Comparison of ENCODE assay signal across 9 cellular contexts in the genomic region with DNA sequence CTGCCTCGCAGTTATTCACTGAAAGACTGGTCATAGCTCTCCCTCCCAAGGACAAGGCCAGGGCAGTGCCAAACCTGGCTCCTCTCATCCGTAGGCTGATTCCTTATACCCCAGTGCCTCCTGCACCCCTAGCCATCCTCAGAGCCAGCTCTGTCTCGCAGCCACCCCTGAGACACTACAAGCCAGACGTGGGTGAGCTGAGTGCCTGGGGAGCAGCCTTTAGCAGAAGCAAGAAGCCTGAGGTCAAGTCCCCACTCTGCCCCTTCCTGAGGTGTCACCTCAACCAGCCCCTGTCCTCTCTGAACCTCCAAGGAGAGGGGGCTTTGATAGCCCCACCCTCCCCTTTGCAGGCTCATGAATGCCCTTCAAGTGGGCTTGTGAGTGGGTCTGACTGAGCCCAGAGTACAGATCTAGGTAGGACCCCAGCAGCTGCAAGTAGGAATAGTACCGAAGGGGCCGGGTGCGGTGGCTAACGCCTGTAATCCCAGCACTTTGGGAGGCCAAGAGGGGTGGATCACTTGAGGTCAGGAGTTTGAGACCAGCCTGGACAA. TPM values are rescaled to one million over a fixed set of nuclear protein-coding genes. Genes with fewer than 3 reads are reported as not detected.
DNase-seq lines count a peak whose midpoint lies in the region; ATAC-seq and TF ChIP-seq lines count a peak whose summit lies in the region.
"Had no signal": no experiment of that assay in that cellular context is flagged by ENCODE, and none has a peak within 500 bp of the region (broad histone marks: within the 10 kb centered on the region; RNA-seq: fewer than 3 reads in every experiment).

No MANE protein-coding gene starts in this region.

- H3K9me3 ChIP-seq in ascending aorta (no peaks in the 10 kb centered on the region), lower lobe of right lung (no peaks in the 10 kb centered on the region), tibial artery (no peaks in the 10 kb centered on the region)

- H3K4me1 Mint-ChIP-seq in activated naive CD4-positive, alpha-beta T cell treated with anti-CD3 and anti-CD28 coated beads for 36 hours (ENCODE audit: low read depth), result peaks cover 29% of the 10 kb centered on the region

- H3K4me3 Mint-ChIP-seq in activated naive CD4-positive, alpha-beta T cell treated with anti-CD3 and anti-CD28 coated beads for 36 hours, result peak overlapping the region; percentile 95

- no peak for DNase-seq in activated naive CD4-positive, alpha-beta T cell treated with anti-CD3 and anti-CD28 coated beads for 36 hours
- no peak for DNase-seq in activated naive CD4-positive, alpha-beta T cell treated with Interleukin-2 at 50 U/mL for 16 hours
- DNase-seq in ascending aorta (ENCODE audit: low spot score in 2 of 2) (no peak), lower lobe of right lung (no peak), tibial artery (no peak), GM13976 (ENCODE audit: low spot score) (no peak)

- H3K36me3 ChIP-seq in ascending aorta (peaks cover 7 to 8% of the 10 kb centered on the region in 2 donors), lower lobe of right lung (peaks cover 9% of the 10 kb centered on the region), tibial artery (peaks cover 0 to 24% (median under 1%) of the 10 kb centered on the region in 3 donors)

- H3K4me1 ChIP-seq in ascending aorta (peaks cover 20 to 44% of the 10 kb centered on the region in 2 donors), lower lobe of right lung (peaks cover 38% of the 10 kb centered on the region), tibial artery (peaks cover 0 to 65% (median 50%) of the 10 kb centered on the region in 4 donors)

- CTCF ChIA-PET in activated naive CD4-positive, alpha-beta T cell treated with anti-CD3 and anti-CD28 coated beads for 36 hours (lab: Charles Lee), result interaction anchor here (0.8 to 1.8 kb wide), 4 partner anchors 14 to 122 kb away, joined by 3 to 11 read pairs (median 6); partner anchors contain the start of genes AKAP8L and RASAL3

- H3K9me3 Mint-ChIP-seq in activated naive CD4-positive, alpha-beta T cell treated with anti-CD3 and anti-CD28 coated beads for 36 hours, result no peaks in the 10 kb centered on the region

- H3K27me3 ChIP-seq in ascending aorta, result no peaks in the 10 kb centered on the region
- no peaks in the 10 kb centered on the region for H3K27me3 ChIP-seq in lower lobe of right lung (ENCODE audit: low read depth)
- no peaks in the 10 kb centered on the region for H3K27me3 ChIP-seq in tibial artery

- intact Hi-C loops in activated naive CD4-positive, alpha-beta T cell treated with anti-CD3 and anti-CD28 coated beads for 36 hours (cut with micrococcal nuclease), result loop anchor here (5.0 kb wide), 1 partner anchor 124 kb away; no protein-coding TSS in a partner anchor
- intact Hi-C loops in ascending aorta (cut with DNase I), result loop anchor here (1.0 to 5.0 kb wide), 3 partner anchors 17 to 236 kb away; partner anchors contain the start of gene AKAP8
- intact Hi-C loops in lower lobe of right lung (cut with DNase I), result no loop called here
- intact Hi-C loops in tibial artery (cut with DNase I; ENCODE audit: low total_unique reads), result loop anchor here (10.0 kb wide), 1 partner anchor 259 kb away; no protein-coding TSS in a partner anchor

- H3K27ac ChIP-seq in ascending aorta (peak overlapping the region; percentile 89 to 94), lower lobe of right lung (peak overlapping the region; percentile 92), tibial artery (peak overlapping the region; percentile 89 to 90)

- ATAC-seq in lower lobe of right lung, result no peak
- no peak for ATAC-seq in GM21447 (IDR thresholded peaks at IDR 0.05; ENCODE audit: unreplicated experiment)
- ATAC-seq in HG03039 (IDR thresholded peaks at IDR 0.05; ENCODE audit: unreplicated experiment), result no peak

- TF ChIP-seq CTCF in ascending aorta (IDR thresholded peaks at IDR 0.05) (no peak), lower lobe of right lung (IDR thresholded peaks at IDR 0.05) (no peak), tibial artery (IDR thresholded peaks at IDR 0.05) (no peak), GM13976 (IDR thresholded peaks at IDR 0.05; ENCODE audit: borderline replicate concordance, control extremely low read depth, extremely low read depth, insufficient read depth, missing control alignments) (no peak)

- peak overlapping the region; percentile 90 for H3K27ac Mint-ChIP-seq in activated naive CD4-positive, alpha-beta T cell treated with anti-CD3 and anti-CD28 coated beads for 36 hours

- H3K27me3 Mint-ChIP-seq in activated naive CD4-positive, alpha-beta T cell treated with anti-CD3 and anti-CD28 coated beads for 36 hours (ENCODE audit: low read depth), result no peaks in the 10 kb centered on the region

- in situ Hi-C loops in GM13976 (cut with MboI; ENCODE audit: low sequenced_read_pairs, unreplicated experiment), result no loop called here

- peak overlapping the region; percentile 92 to 95 for H3K4me3 ChIP-seq in ascending aorta
- peak overlapping the region; percentile 93 for H3K4me3 ChIP-seq in lower lobe of right lung
- peak overlapping the region; percentile 91 for H3K4me3 ChIP-seq in tibial artery

- H3K36me3 Mint-ChIP-seq in activated naive CD4-positive, alpha-beta T cell treated with anti-CD3 and anti-CD28 coated beads for 36 hours (ENCODE audit: low read depth), result peaks cover 7% of the 10 kb centered on the region

RNA-seq across cellular contexts. Expression of gene AKAP8L, which starts 14.8 kb away (rescaled TPM):
- 100 to 1,000 TPM; 127 to 140 TPM for total RNA-seq in activated naive CD4-positive, alpha-beta T cell treated with anti-CD3 and anti-CD28 coated beads for 36 hours
- total RNA-seq in ascending aorta, result 143 TPM
- 94.2 TPM for total RNA-seq in lower lobe of right lung

RNA-seq across cellular contexts. Expression of gene WIZ, which starts 16.2 kb away (rescaled TPM):
- 10 to 100 TPM; 16.5 to 16.7 TPM for total RNA-seq in activated naive CD4-positive, alpha-beta T cell treated with anti-CD3 and anti-CD28 coated beads for 36 hours
- total RNA-seq in ascending aorta (90.4 TPM), lower lobe of right lung (25.2 TPM)

RNA-seq across cellular contexts. Expression of gene RASAL3, which starts 30.8 kb away (rescaled TPM):
- 10 to 100 TPM; 63.2 to 66.2 TPM for total RNA-seq in activated naive CD4-positive, alpha-beta T cell treated with anti-CD3 and anti-CD28 coated beads for 36 hours
- total RNA-seq in ascending aorta, result 4.4 TPM
- 15.0 TPM for total RNA-seq in lower lobe of right lung
- total RNA-seq: Daoy had no signal

RNA-seq across cellular contexts. Expression of gene PGLYRP2, which starts 45.7 kb away (rescaled TPM):
- total RNA-seq in activated naive CD4-positive, alpha-beta T cell treated with anti-CD3 and anti-CD28 coated beads for 36 hours, result under 1 TPM; 0.07 TPM
- total RNA-seq in ascending aorta (not detected), lower lobe of right lung (not detected)

RNA-seq across cellular contexts. Expression of gene AKAP8, which starts 54.0 kb away (rescaled TPM):
- 10 to 100 TPM; 27.1 to 30.3 TPM for total RNA-seq in activated naive CD4-positive, alpha-beta T cell treated with anti-CD3 and anti-CD28 coated beads for 36 hours
- total RNA-seq in ascending aorta (17.0 TPM), lower lobe of right lung (37.2 TPM)
